ENCODE assay signal across 14 cellular contexts in genomic region chr17:17709815-17710321, GRCh38. TPM values are rescaled to one million over a fixed set of nuclear protein-coding genes. Genes with fewer than 3 reads are reported as not detected.
DNase-seq lines count a peak whose midpoint lies in the region; ATAC-seq and TF ChIP-seq lines count a peak whose summit lies in the region.
"Had no signal": no experiment of that assay in that cellular context is flagged by ENCODE, and none has a peak within 500 bp of the region (broad histone marks: within the 10 kb centered on the region; RNA-seq: fewer than 3 reads in every experiment).

No MANE protein-coding gene starts in this region.

- H3K27me3 ChIP-seq in body of pancreas (no peaks in the 10 kb centered on the region), mesenchymal stem cell (ENCODE audit: control insufficient read depth in 1 of 2, insufficient read depth in 1 of 2, low read length in 2 of 2) (no peaks in the 10 kb centered on the region), tibial artery (no peaks in the 10 kb centered on the region)

- H3K4me2 ChIP-seq in mesenchymal stem cell (ENCODE audit: low read length, poor library complexity, severe bottlenecking) = no peak overlapping the region

- no peak overlapping the region for H3K9ac ChIP-seq in mesenchymal stem cell (ENCODE audit: low read length)

- peak overlapping the region; percentile 79 to 83 for H3K4ac ChIP-seq in mesenchymal stem cell (ENCODE audit: low read depth in 1 of 2, low read length in 2 of 2)

- H4K91ac ChIP-seq in mesenchymal stem cell (ENCODE audit: low read length) = peak overlapping the region; percentile 93

- H3K27ac ChIP-seq in body of pancreas = peak overlapping the region; percentile 82 to 89 (median 85)
- no peak overlapping the region for H3K27ac ChIP-seq in mesenchymal stem cell (ENCODE audit: low read length, poor library complexity, severe bottlenecking)
- peak overlapping the region; percentile 71 to 87 for H3K27ac ChIP-seq in tibial artery

- peaks cover 23% of the 10 kb centered on the region for H3K79me1 ChIP-seq in mesenchymal stem cell (replicated peaks; ENCODE audit: low read length, poor library complexity, severe bottlenecking)

- H2AFZ ChIP-seq in mesenchymal stem cell (ENCODE audit: low read depth, low read length) = no peak overlapping the region

- peak overlapping the region; percentile 98 for H2BK12ac ChIP-seq in mesenchymal stem cell (ENCODE audit: low read length in 2 of 2)

- H3K27ac Mint-ChIP-seq in HFFc6 = peak overlapping the region; percentile 97
- H3K27ac Mint-ChIP-seq: activated CD4-positive, alpha-beta memory T cell treated with anti-CD3 and anti-CD28 coated beads for 36 hours; activated T-cell treated with anti-CD3 and anti-CD28 coated beads, Interleukin-2, amount 50 U/mL, for 72 hours; CD4-positive, alpha-beta memory T cell had no signal

- H2BK120ac ChIP-seq in mesenchymal stem cell (ENCODE audit: low read depth, low read length) = peak overlapping the region; percentile 43

- no peaks in the 10 kb centered on the region for H3K9me3 Mint-ChIP-seq in HFFc6
- H3K9me3 Mint-ChIP-seq: activated CD4-positive, alpha-beta memory T cell treated with anti-CD3 and anti-CD28 coated beads for 36 hours; activated T-cell treated with anti-CD3 and anti-CD28 coated beads, Interleukin-2, amount 50 U/mL, for 72 hours; CD4-positive, alpha-beta memory T cell had no signal

- no peak for TF ChIP-seq POLR2A in body of pancreas (IDR thresholded peaks at IDR 0.05)

- H2AK5ac ChIP-seq in mesenchymal stem cell (ENCODE audit: low read length, severe bottlenecking) = peak overlapping the region; percentile 98

- ATAC-seq in body of pancreas (no peak), HG03135 (IDR thresholded peaks at IDR 0.05; ENCODE audit: unreplicated experiment) (no peak)
- ATAC-seq: activated T-cell treated with anti-CD3 and anti-CD28 coated beads, Interleukin-2, amount 50 U/mL, for 72 hours had no signal

- H3K4me1 Mint-ChIP-seq in HFFc6 (ENCODE audit: low read depth) = peaks cover 57% of the 10 kb centered on the region

- H2BK15ac ChIP-seq in mesenchymal stem cell (ENCODE audit: low read depth, poor library complexity, severe bottlenecking) = peak overlapping the region; percentile 71

- TF ChIP-seq CTCF in HFFc6 (IDR thresholded peaks at IDR 0.05) (no peak), body of pancreas (IDR thresholded peaks at IDR 0.05) (no peak), tibial artery (IDR thresholded peaks at IDR 0.05) (no peak)

- H3K4me1 ChIP-seq in body of pancreas = peaks cover 31% of the 10 kb centered on the region
- H3K4me1 ChIP-seq in mesenchymal stem cell (ENCODE audit: control insufficient read depth, insufficient read depth, low read depth, low read length) = peaks cover 68% of the 10 kb centered on the region
- H3K4me1 ChIP-seq in tibial artery = peaks cover 0 to 60% (median 46%) of the 10 kb centered on the region in 4 donors

- no peak for DNase-seq in HFFc6
- DNase-seq in body of pancreas = no peak
- DNase-seq in mesenchymal stem cell = no peak
- no peak for DNase-seq in tibial artery
- DNase-seq in HK-2 (ENCODE audit: unreplicated experiment) = no peak
- no peak for DNase-seq in hepatic stellate cell (ENCODE audit: low spot score)
- DNase-seq: activated CD4-positive, alpha-beta memory T cell treated with anti-CD3 and anti-CD28 coated beads for 36 hours; activated T-cell treated with anti-CD3 and anti-CD28 coated beads, Interleukin-2, amount 50 U/mL, for 72 hours; aorta; CD4-positive, alpha-beta memory T cell; MV-4-11; occipital lobe; SHP77 treated with DMSO at 0.1 percent for 48 hours had no signal

- H3K9me3 ChIP-seq in body of pancreas = no peaks in the 10 kb centered on the region
- H3K9me3 ChIP-seq in mesenchymal stem cell (ENCODE audit: control insufficient read depth, low read length) = no peaks in the 10 kb centered on the region
- H3K9me3 ChIP-seq in tibial artery = no peaks in the 10 kb centered on the region

- H3K36me3 ChIP-seq in body of pancreas (replicated peaks in 1 of 2; ENCODE audit: insufficient read depth in 1 of 2, low read depth in 2 of 2) (no peaks in the 10 kb centered on the region), mesenchymal stem cell (ENCODE audit: control insufficient read depth in 1 of 2, insufficient read depth in 2 of 2, low read depth in 1 of 2, low read length in 2 of 2) (peaks cover under 1% of the 10 kb centered on the region in 2 experiments), tibial artery (no peaks in the 10 kb centered on the region)

- H2BK5ac ChIP-seq in mesenchymal stem cell (ENCODE audit: low read depth, low read length, poor library complexity, severe bottlenecking) = no peak overlapping the region

- H3K36me3 Mint-ChIP-seq in HFFc6 (ENCODE audit: low read depth) = no peaks in the 10 kb centered on the region
- H3K36me3 Mint-ChIP-seq: activated CD4-positive, alpha-beta memory T cell treated with anti-CD3 and anti-CD28 coated beads for 36 hours had no signal

- H3K18ac ChIP-seq in mesenchymal stem cell (ENCODE audit: low read depth in 1 of 2, low read length in 2 of 2) = peak overlapping the region; percentile 69 to 97

- H3K4me3 ChIP-seq in body of pancreas (no peak overlapping the region), mesenchymal stem cell (ENCODE audit: insufficient read depth in 1 of 2, low read depth in 1 of 2, low read length in 2 of 2) (no peak overlapping the region), tibial artery (no peak overlapping the region)

- intact Hi-C loops in body of pancreas (cut with DNase I) (no loop called here), tibial artery (cut with DNase I; ENCODE audit: low total_unique reads) (no loop called here)

- H4K8ac ChIP-seq in mesenchymal stem cell (ENCODE audit: low read length) = peak overlapping the region; percentile 67

- WGBS in body of pancreas, 2 donors = 86 to 87% methylated on average over 10 to 15 of the region's 15 CpGs
- WGBS in mesenchymal stem cell = 93% methylated on average over 15 of the region's 15 CpGs

- H3K4me3 Mint-ChIP-seq in HFFc6 = no peak overlapping the region
- H3K4me3 Mint-ChIP-seq: activated CD4-positive, alpha-beta memory T cell treated with anti-CD3 and anti-CD28 coated beads for 36 hours; activated T-cell treated with anti-CD3 and anti-CD28 coated beads, Interleukin-2, amount 50 U/mL, for 72 hours; CD4-positive, alpha-beta memory T cell had no signal

- no peak overlapping the region for H3K23ac ChIP-seq in mesenchymal stem cell (ENCODE audit: low read length in 2 of 2)

- H3K14ac ChIP-seq in mesenchymal stem cell (ENCODE audit: low read length in 2 of 2) = peak overlapping the region in 1 of 2 experiments; percentile 8

- H3K27me3 Mint-ChIP-seq in HFFc6 (ENCODE audit: insufficient read depth) = peaks cover 5% of the 10 kb centered on the region
- H3K27me3 Mint-ChIP-seq: activated CD4-positive, alpha-beta memory T cell treated with anti-CD3 and anti-CD28 coated beads for 36 hours; CD4-positive, alpha-beta memory T cell had no signal

RNA-seq across cellular contexts. Expression of gene RAI1, which starts 28.6 kb away (rescaled TPM):
- total RNA-seq in HFFc6 (2021; fragmentation: NEBNext Ultra II Directional; extraction: Animal tissue kit (Norgen Biotek cat#: 25700)) = 10 to 100 TPM; 26.9 to 29.3 (median 29.0) TPM
- 10 to 100 TPM; 16.3 to 41.5 TPM for total RNA-seq in body of pancreas
- polyA plus RNA-seq in mesenchymal stem cell (2013, experiment 1 of 2) = 24.1 TPM
- polyA plus RNA-seq in mesenchymal stem cell (2013, experiment 2 of 2) = 22.8 TPM
